1 cellular context compared by ENCODE assay signal in the genomic region with DNA sequence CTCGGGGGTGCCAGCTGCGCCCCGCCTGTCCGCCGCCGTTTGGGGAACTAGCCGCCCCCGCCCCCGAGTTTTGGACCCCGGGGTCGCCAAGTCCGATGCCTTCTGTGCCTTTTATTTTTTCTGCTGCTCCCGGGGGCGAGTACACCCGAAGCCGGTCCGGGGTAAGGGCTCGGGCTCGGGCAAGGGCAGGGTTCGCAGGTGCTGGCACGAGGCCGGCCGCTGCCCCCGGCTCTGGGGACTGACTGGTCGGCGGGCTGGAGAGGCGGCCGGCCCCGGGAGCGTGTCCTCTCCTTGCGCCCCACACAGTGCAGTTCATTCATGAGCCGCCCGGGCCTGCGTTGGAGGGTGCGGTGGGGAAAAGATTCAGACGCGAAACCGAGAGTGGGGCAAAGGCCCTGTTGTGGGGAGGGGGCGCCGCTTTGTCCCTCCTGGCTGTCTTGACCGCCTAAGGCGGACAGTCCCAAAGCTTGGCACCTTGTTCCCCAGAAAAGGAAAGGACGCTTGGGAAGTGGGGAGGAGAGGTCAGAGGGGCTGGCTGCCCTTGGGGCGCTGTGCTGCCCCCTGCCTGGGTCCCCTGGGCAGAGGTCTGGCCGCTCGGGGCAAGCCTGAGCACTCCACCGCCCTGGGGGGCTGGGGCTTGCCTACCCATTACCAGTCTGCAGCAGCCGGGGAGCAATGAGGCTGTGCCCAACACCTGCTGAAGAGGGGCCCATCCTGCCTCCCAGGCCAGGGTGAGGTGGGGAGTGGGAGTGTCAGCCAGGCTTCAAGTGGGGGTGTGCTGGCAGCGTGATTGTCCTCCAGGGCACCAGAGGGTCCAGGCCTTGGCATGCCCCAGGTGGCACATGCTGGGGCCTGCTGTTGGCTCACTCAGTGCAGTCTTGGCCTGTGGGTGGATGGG.
TF ChIP-seq lines count a peak whose summit lies in the region.

No MANE protein-coding gene starts in this region.

TF ChIP-seq in HepG2, 621 proteins besides CTCF, POLR2A, EP300 and RAD21 (continued from another document and continues in another):
- TF ChIP-seq, protein P1, sequence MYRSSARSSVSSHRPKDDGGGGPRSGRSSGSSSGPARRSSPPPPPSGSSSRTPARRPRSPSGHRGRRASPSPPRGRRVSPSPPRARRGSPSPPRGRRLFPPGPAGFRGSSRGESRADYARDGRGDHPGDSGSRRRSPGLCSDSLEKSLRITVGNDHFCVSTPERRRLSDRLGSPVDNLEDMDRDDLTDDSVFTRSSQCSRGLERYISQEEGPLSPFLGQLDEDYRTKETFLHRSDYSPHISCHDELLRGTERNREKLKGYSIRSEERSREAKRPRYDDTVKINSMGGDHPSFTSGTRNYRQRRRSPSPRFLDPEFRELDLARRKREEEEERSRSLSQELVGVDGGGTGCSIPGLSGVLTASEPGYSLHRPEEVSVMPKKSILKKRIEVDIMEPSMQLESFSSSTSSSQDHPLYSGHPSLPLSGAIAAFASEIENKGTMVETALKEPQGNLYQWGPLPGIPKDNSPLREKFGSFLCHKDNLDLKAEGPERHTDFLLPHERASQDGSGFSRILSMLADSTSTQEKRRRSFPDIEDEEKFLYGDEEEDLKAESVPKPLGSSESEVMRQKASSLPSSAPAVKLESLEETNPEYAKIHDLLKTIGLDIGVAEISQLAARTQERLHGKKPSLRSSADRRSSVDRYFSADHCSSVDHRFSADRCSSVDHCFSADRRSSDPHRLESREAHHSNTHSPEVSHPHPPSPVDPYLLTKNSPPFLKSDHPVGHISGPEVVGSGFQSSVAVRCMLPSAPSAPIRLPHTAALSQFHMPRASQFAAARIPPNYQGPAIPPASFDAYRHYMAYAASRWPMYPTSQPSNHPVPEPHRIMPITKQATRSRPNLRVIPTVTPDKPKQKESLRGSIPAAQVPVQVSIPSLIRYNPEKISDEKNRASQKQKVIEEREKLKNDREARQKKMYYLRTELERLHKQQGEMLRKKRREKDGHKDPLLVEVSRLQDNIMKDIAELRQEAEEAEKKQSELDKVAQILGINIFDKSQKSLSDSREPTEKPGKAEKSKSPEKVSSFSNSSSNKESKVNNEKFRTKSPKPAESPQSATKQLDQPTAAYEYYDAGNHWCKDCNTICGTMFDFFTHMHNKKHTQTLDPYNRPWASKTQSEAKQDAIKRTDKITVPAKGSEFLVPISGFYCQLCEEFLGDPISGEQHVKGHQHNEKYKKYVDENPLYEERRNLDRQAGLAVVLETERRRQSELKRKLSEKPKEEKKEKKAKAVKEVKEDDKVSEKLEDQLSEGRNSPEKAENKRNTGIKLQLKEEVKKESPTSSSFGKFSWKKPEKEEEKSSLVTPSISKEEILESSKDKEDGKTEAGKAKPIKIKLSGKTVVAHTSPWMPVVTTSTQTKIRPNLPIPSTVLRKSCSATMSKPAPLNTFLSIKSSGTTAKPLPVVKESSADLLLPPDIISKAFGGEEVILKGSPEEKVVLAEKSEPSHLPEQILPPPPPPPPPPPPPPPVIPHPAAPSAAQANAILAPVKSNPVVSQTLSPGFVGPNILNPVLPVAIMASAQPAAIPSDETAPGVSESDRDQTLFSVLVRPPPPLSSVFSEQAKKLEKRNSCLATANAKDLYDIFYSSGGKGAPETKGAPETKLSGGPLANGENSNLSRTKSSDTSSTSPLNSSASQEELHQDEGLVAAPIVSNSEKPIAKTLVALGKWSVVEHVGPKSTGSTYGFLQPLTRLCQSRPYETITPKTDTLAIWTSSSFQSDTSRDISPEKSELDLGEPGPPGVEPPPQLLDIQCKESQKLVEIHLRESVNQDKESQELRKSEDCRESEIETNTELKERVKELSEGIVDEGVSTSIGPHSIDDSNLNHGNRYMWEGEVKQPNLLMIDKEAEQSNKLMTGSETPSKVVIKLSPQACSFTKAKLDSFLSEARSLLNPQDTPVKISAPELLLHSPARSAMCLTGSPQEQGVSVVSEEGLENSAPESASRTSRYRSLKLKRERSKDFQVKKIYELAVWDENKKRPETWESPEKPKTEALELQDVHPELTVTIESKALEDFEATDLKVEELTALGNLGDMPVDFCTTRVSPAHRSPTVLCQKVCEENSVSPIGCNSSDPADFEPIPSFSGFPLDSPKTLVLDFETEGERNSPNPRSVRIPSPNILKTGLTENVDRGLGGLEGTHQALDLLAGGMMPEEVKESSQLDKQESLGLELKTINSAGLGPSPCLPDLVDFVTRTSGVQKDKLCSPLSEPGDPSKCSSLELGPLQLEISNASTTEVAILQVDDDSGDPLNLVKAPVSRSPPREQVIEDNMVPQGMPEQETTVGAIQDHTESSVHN (CRISPR knock-in tag; IDR thresholded peaks at IDR 0.05), result peak; percentile 35; the same call in 1 of the 2 replicates
- TF ChIP-seq ZNF615 (CRISPR knock-in tag; IDR thresholded peaks at IDR 0.05; ENCODE audit: borderline replicate concordance) (peak; percentile 78; the same call in 1 of the 2 replicates), POLR2G (IDR thresholded peaks at IDR 0.05; ENCODE audit: low read depth, low read length) (no peak), SETDB1 (CRISPR knock-in tag; IDR thresholded peaks at IDR 0.05; ENCODE audit: borderline replicate concordance) (no peak), CAMTA2 (CRISPR knock-in tag; IDR thresholded peaks at IDR 0.05; ENCODE audit: borderline replicate concordance) (peak; percentile 87; the same call in 1 of the 2 replicates), ZSCAN31 (CRISPR knock-in tag; IDR thresholded peaks at IDR 0.05; ENCODE audit: low read depth) (peak; percentile 74; the same call in 1 of the 2 replicates), HNRNPLL (IDR thresholded peaks at IDR 0.05; ENCODE audit: low read depth, low read length, poor library complexity, severe bottlenecking) (peak; percentile 68), SMAD9 (CRISPR knock-in tag; IDR thresholded peaks at IDR 0.05) (no peak), ZNF547 (CRISPR knock-in tag; IDR thresholded peaks at IDR 0.05) (peak; percentile 85), ZNF652 (CRISPR knock-in tag; IDR thresholded peaks at IDR 0.05; ENCODE audit: borderline replicate concordance, low read depth) (no peak), ATF7 (IDR thresholded peaks at IDR 0.05) (no peak), ATF7 (CRISPR knock-in tag; IDR thresholded peaks at IDR 0.05) (0 out of 2 replicates have a peak, but pooled peaks have one; percentile 13), MAZ (IDR thresholded peaks at IDR 0.05; ENCODE audit: borderline replicate concordance, low read depth, low read length) (no peak), MAZ (CRISPR knock-in tag; IDR thresholded peaks at IDR 0.05; ENCODE audit: low read depth) (peak; percentile 68; the same call in 1 of the 2 replicates), HNF4G (IDR thresholded peaks at IDR 0.05; ENCODE audit: borderline replicate concordance, low read depth, low read length) (no peak), HNF4G (CRISPR knock-in tag; IDR thresholded peaks at IDR 0.05; ENCODE audit: borderline replicate concordance, low read depth) (no peak), HOXD1 (CRISPR knock-in tag; IDR thresholded peaks at IDR 0.05) (peak; percentile 54; the same call in 1 of the 2 replicates), ZNF629 (CRISPR knock-in tag; conservative IDR thresholded peaks at IDR 0.05) (peak; percentile 52), GTF3A (CRISPR knock-in tag; conservative IDR thresholded peaks at IDR 0.05) (no peak)
- TF ChIP-seq, protein P2, sequence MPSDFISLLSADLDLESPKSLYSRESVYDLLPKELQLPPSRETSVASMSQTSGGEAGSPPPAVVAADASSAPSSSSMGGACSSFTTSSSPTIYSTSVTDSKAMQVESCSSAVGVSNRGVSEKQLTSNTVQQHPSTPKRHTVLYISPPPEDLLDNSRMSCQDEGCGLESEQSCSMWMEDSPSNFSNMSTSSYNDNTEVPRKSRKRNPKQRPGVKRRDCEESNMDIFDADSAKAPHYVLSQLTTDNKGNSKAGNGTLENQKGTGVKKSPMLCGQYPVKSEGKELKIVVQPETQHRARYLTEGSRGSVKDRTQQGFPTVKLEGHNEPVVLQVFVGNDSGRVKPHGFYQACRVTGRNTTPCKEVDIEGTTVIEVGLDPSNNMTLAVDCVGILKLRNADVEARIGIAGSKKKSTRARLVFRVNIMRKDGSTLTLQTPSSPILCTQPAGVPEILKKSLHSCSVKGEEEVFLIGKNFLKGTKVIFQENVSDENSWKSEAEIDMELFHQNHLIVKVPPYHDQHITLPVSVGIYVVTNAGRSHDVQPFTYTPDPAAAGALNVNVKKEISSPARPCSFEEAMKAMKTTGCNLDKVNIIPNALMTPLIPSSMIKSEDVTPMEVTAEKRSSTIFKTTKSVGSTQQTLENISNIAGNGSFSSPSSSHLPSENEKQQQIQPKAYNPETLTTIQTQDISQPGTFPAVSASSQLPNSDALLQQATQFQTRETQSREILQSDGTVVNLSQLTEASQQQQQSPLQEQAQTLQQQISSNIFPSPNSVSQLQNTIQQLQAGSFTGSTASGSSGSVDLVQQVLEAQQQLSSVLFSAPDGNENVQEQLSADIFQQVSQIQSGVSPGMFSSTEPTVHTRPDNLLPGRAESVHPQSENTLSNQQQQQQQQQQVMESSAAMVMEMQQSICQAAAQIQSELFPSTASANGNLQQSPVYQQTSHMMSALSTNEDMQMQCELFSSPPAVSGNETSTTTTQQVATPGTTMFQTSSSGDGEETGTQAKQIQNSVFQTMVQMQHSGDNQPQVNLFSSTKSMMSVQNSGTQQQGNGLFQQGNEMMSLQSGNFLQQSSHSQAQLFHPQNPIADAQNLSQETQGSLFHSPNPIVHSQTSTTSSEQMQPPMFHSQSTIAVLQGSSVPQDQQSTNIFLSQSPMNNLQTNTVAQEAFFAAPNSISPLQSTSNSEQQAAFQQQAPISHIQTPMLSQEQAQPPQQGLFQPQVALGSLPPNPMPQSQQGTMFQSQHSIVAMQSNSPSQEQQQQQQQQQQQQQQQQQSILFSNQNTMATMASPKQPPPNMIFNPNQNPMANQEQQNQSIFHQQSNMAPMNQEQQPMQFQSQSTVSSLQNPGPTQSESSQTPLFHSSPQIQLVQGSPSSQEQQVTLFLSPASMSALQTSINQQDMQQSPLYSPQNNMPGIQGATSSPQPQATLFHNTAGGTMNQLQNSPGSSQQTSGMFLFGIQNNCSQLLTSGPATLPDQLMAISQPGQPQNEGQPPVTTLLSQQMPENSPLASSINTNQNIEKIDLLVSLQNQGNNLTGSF (CRISPR knock-in tag; IDR thresholded peaks at IDR 0.05), result peak; percentile 53; the same call in 1 of the 2 replicates
- TF ChIP-seq, protein P3, sequence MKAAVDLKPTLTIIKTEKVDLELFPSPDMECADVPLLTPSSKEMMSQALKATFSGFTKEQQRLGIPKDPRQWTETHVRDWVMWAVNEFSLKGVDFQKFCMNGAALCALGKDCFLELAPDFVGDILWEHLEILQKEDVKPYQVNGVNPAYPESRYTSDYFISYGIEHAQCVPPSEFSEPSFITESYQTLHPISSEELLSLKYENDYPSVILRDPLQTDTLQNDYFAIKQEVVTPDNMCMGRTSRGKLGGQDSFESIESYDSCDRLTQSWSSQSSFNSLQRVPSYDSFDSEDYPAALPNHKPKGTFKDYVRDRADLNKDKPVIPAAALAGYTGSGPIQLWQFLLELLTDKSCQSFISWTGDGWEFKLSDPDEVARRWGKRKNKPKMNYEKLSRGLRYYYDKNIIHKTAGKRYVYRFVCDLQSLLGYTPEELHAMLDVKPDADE (CRISPR knock-in tag; IDR thresholded peaks at IDR 0.05), result peak; percentile 44; the same call in 1 of the 2 replicates
- TF ChIP-seq, protein P4, sequence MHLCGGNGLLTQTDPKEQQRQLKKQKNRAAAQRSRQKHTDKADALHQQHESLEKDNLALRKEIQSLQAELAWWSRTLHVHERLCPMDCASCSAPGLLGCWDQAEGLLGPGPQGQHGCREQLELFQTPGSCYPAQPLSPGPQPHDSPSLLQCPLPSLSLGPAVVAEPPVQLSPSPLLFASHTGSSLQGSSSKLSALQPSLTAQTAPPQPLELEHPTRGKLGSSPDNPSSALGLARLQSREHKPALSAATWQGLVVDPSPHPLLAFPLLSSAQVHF (CRISPR knock-in tag; IDR thresholded peaks at IDR 0.05), result peak; percentile 59; the same call in 1 of the 2 replicates
- TF ChIP-seq, protein P5, sequence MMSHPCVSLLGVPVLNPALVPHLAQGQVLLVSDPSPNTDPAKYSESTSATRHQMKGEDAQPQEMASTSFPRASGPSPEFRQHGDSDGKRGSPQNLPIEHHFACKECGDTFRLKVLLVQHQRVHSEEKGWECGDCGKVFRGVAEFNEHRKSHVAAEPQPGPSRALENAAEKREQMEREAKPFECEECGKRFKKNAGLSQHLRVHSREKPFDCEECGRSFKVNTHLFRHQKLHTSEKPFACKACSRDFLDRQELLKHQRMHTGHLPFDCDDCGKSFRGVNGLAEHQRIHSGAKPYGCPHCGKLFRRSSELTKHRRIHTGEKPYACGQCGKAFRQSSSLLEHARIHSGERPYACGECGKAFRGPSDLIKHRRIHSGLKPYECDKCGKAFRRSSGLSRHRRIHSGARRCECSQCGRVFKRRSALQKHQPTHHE (CRISPR knock-in tag; IDR thresholded peaks at IDR 0.05; ENCODE audit: borderline replicate concordance), result 0 out of 2 replicates have a peak, but pooled peaks have one; percentile 18
- TF ChIP-seq, protein P6, sequence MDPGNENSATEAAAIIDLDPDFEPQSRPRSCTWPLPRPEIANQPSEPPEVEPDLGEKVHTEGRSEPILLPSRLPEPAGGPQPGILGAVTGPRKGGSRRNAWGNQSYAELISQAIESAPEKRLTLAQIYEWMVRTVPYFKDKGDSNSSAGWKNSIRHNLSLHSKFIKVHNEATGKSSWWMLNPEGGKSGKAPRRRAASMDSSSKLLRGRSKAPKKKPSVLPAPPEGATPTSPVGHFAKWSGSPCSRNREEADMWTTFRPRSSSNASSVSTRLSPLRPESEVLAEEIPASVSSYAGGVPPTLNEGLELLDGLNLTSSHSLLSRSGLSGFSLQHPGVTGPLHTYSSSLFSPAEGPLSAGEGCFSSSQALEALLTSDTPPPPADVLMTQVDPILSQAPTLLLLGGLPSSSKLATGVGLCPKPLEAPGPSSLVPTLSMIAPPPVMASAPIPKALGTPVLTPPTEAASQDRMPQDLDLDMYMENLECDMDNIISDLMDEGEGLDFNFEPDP (CRISPR knock-in tag; conservative IDR thresholded peaks at IDR 0.05), result no peak
